17 cellular contexts compared by ENCODE assay signal in the genomic region with DNA sequence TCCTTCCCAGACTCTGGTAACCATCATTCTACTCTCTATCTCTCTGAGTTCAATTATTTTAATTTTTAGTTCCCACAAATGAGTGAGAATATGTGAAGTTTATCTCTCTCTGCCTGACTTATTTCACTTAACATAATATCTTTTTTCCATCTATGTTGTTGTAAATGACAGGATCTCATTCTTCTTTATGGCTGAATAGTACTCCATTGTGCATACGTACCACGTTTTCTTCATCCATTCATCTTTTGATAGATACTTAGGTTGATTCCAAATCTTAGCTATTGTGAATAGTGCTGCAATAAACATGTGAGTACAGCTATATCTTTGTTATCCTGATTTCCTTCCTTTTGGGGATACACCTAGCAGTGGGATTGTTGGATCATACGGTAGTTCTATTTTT. TPM values are rescaled to one million over a fixed set of nuclear protein-coding genes. Genes with fewer than 3 reads are reported as not detected.
DNase-seq lines count a peak whose midpoint lies in the region; ATAC-seq, FAIRE-seq and TF ChIP-seq lines count a peak whose summit lies in the region.
"Had no signal": no experiment of that assay in that cellular context is flagged by ENCODE, and none has a peak within 500 bp of the region (broad histone marks: within the 10 kb centered on the region; RNA-seq: fewer than 3 reads in every experiment).

No MANE protein-coding gene starts in this region.

- H2BK15ac ChIP-seq in mesenchymal stem cell (ENCODE audit: low read depth, poor library complexity, severe bottlenecking) = no peak overlapping the region

- no peak overlapping the region for H3K4ac ChIP-seq in mesenchymal stem cell (ENCODE audit: low read depth in 1 of 2, low read length in 2 of 2)

- ATAC-seq in heart right ventricle (peak in 2 of 8 donors; percentile 18 to 44), Right ventricle myocardium inferior (no peak), GM18867 (IDR thresholded peaks at IDR 0.05; ENCODE audit: unreplicated experiment) (no peak)

- 0 out of 2 replicates have a peak, but pooled peaks cover 9% of the 10 kb centered on the region for H3F3A ChIP-seq in PC-9 (ENCODE audit: insufficient read depth, low read depth)

- H3K27me3 ChIP-seq in heart right ventricle (no peaks in the 10 kb centered on the region), PC-9 (ENCODE audit: insufficient read depth, low read depth) (no peaks in the 10 kb centered on the region), mesenchymal stem cell (ENCODE audit: control insufficient read depth in 1 of 2, insufficient read depth in 1 of 2, low read length in 2 of 2) (no peaks in the 10 kb centered on the region)

- CTCF ChIA-PET in PC-9 (lab: Charles Lee) = no interaction called here

- H2AK5ac ChIP-seq in mesenchymal stem cell (ENCODE audit: low read length, severe bottlenecking) = no peak overlapping the region

- H4K91ac ChIP-seq in mesenchymal stem cell (ENCODE audit: low read length) = no peak overlapping the region

- no peaks in the 10 kb centered on the region for H3K9me2 ChIP-seq in PC-9 (ENCODE audit: insufficient read depth)

- peaks cover 5% of the 10 kb centered on the region for H3K79me1 ChIP-seq in mesenchymal stem cell (replicated peaks; ENCODE audit: low read length, poor library complexity, severe bottlenecking)

- H2BK5ac ChIP-seq in mesenchymal stem cell (ENCODE audit: low read depth, low read length, poor library complexity, severe bottlenecking) = no peak overlapping the region

- intact Hi-C loops in heart right ventricle (cut with DNase I) (loop anchor here in 1 of 10 donors (10.0 kb wide), 1 partner anchor 270 kb away; the partner anchor contains the start of gene GLCCI1), Right ventricle myocardium inferior (cut with DNase I) (no loop called here), PC-9 (cut with micrococcal nuclease; ENCODE audit: unreplicated experiment) (no loop called here)

- H3K27ac ChIP-seq in heart right ventricle (peak overlapping the region in 8 of 10 donors; percentile 51 to 80 (median 64)), PC-9 (peak overlapping the region; percentile 33; the same call in 1 of the 2 replicates), mesenchymal stem cell (ENCODE audit: low read length, poor library complexity, severe bottlenecking) (peak overlapping the region; percentile 79)
- H3K27ac ChIP-seq: C4-2B had no signal

- H3K23ac ChIP-seq in mesenchymal stem cell (ENCODE audit: low read length in 2 of 2) = no peak overlapping the region

- H3K4me1 ChIP-seq in heart right ventricle (peaks cover 9 to 55% (median 41%) of the 10 kb centered on the region in 9 donors), PC-9 (replicated peaks; ENCODE audit: insufficient read depth) (peaks cover 26% of the 10 kb centered on the region), mesenchymal stem cell (ENCODE audit: control insufficient read depth, insufficient read depth, low read depth, low read length) (peaks cover 3% of the 10 kb centered on the region)

- TF ChIP-seq CTCF in heart right ventricle (IDR thresholded peaks at IDR 0.05) (no peak), PC-9 (conservative IDR thresholded peaks at IDR 0.05) (no peak)

- H2BK120ac ChIP-seq in mesenchymal stem cell (ENCODE audit: low read depth, low read length) = peak overlapping the region; percentile 68

- no peaks in the 10 kb centered on the region for H3K79me2 ChIP-seq in PC-9 (ENCODE audit: low read depth)

- H3K36me3 ChIP-seq in heart right ventricle (no peaks in the 10 kb centered on the region), PC-9 (ENCODE audit: low read depth) (no peaks in the 10 kb centered on the region), mesenchymal stem cell (ENCODE audit: control insufficient read depth in 1 of 2, insufficient read depth in 2 of 2, low read depth in 1 of 2, low read length in 2 of 2) (no peaks in the 10 kb centered on the region)

- peaks cover 0 to 6% (median 0%) of the 10 kb centered on the region in 11 donors for H3K9me3 ChIP-seq in heart right ventricle
- H3K9me3 ChIP-seq in PC-9 (ENCODE audit: insufficient read depth, low read depth) = no peaks in the 10 kb centered on the region
- H3K9me3 ChIP-seq in mesenchymal stem cell (ENCODE audit: control insufficient read depth, low read length) = no peaks in the 10 kb centered on the region

- DNase-seq in heart right ventricle = no peak
- no peak for DNase-seq in Right ventricle myocardium inferior (ENCODE audit: missing footprints)
- DNase-seq in PC-9 = no peak
- no peak for DNase-seq in mesenchymal stem cell
- no peak for DNase-seq in urothelium cell line (ENCODE audit: low spot score)
- no peak for DNase-seq in retina
- DNase-seq in RPMI8226 = no peak
- DNase-seq: DMS 273 treated with DMSO at 0.1 percent for 48 hours, H9, KG1, NCI-H1048, NCI-H1436 treated with DMSO at 0.1 percent for 48 hours, NCI-H2029 treated with DMSO at 0.1 percent for 48 hours, NCI-H748 treated with DMSO at 0.1 percent for 48 hours had no signal

- no peak overlapping the region for H3K14ac ChIP-seq in mesenchymal stem cell (ENCODE audit: low read length in 2 of 2)

- no peak overlapping the region for H3K18ac ChIP-seq in mesenchymal stem cell (ENCODE audit: low read depth in 1 of 2, low read length in 2 of 2)

- no peak overlapping the region for H3K9ac ChIP-seq in mesenchymal stem cell (ENCODE audit: low read length)

- H3K4me3 ChIP-seq in heart right ventricle = no peak overlapping the region
- no peak overlapping the region for H3K4me3 ChIP-seq in PC-9
- no peak overlapping the region for H3K4me3 ChIP-seq in mesenchymal stem cell (ENCODE audit: insufficient read depth in 1 of 2, low read depth in 1 of 2, low read length in 2 of 2)

- H2AFZ ChIP-seq in PC-9 (no peak overlapping the region), mesenchymal stem cell (ENCODE audit: low read depth, low read length) (no peak overlapping the region)

- FAIRE-seq in urothelium cell line (lab: Jason Lieb, UNC) = peak; percentile 94
- FAIRE-seq: A204.1 had no signal

- no peaks in the 10 kb centered on the region for H4K20me1 ChIP-seq in PC-9 (ENCODE audit: insufficient read depth)

- no peak overlapping the region for H4K8ac ChIP-seq in mesenchymal stem cell (ENCODE audit: low read length)

- POLR2A ChIA-PET in PC-9 (lab: Charles Lee; ENCODE audit: unreplicated experiment) = no interaction called here

- no TSS peak for BruUV-seq in PC-9 (replicated peaks; lab: Mats Ljungman, UMichigan)

- no peak overlapping the region for H2BK12ac ChIP-seq in mesenchymal stem cell (ENCODE audit: low read length in 2 of 2)

- no peak overlapping the region for H3K4me2 ChIP-seq in PC-9
- H3K4me2 ChIP-seq in mesenchymal stem cell (ENCODE audit: low read length, poor library complexity, severe bottlenecking) = no peak overlapping the region

- 58 to 63% methylated on average over 3 of the region's 3 CpGs for WGBS in heart right ventricle, 2 donors
- WGBS in mesenchymal stem cell = no CpG with 5 or more reads among the region's 3 CpGs

RNA-seq across cellular contexts. Expression of gene RPA3, which starts 23.9 kb away (rescaled TPM):
- 10 to 100 TPM; 17.4 to 25.9 (median 22.9) TPM for total RNA-seq in heart right ventricle
- 10 to 100 TPM; 15.9 to 20.6 TPM for polyA plus RNA-seq in heart right ventricle
- total RNA-seq in Right ventricle myocardium inferior = 26.8 TPM
- total RNA-seq in PC-9 (2021) = 147 and 166 TPM in 2 replicates
- 20.8 TPM for polyA plus RNA-seq in mesenchymal stem cell (2013, experiment 1 of 2)
- polyA plus RNA-seq in mesenchymal stem cell (2013, experiment 2 of 2) = 20.8 TPM

RNA-seq across cellular contexts. Expression of gene UMAD1, which starts 54.0 kb away (rescaled TPM):
- total RNA-seq in heart right ventricle = 10 to 100 TPM; 13.4 to 24.7 (median 18.0) TPM
- 1 to 10 TPM; 3.5 to 7.9 TPM for polyA plus RNA-seq in heart right ventricle
- total RNA-seq in Right ventricle myocardium inferior = 13.3 TPM
- 15.5 and 20.5 TPM in 2 replicates for total RNA-seq in PC-9 (2021)
- 14.9 TPM for polyA plus RNA-seq in mesenchymal stem cell (2013, experiment 1 of 2)
- polyA plus RNA-seq in mesenchymal stem cell (2013, experiment 2 of 2) = 14.5 TPM
